Comparison of ENCODE assay signal across 18 cellular contexts in the genomic region with DNA sequence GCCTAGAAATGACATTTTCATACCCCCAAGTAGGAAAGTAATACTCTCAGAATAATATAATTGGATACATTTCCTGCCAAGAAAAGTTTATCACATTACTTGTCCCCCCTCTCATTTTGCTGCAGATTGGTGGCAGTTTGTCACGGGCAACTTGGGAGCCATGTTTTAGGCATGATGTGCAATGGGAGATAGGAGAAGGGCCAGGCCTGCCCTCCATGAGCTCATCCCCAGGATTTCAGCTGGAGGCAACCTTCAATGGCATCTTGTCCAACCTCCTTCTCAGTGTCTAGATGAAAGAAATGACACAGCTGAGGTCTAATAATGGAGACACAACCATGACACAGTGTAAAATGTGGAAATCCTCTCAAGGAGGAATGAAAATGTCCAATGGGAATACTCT. TPM values are rescaled to one million over a fixed set of nuclear protein-coding genes. Genes with fewer than 3 reads are reported as not detected.
DNase-seq lines count a peak whose midpoint lies in the region; ATAC-seq lines count a peak whose summit lies in the region.
"Had no signal": no experiment of that assay in that cellular context is flagged by ENCODE, and none has a peak within 500 bp of the region (broad histone marks: within the 10 kb centered on the region; RNA-seq: fewer than 3 reads in every experiment).

No MANE protein-coding gene starts in this region.

- H3K79me1 ChIP-seq in neuronal stem cell (ENCODE audit: low read depth, low read length), result no peaks in the 10 kb centered on the region

- H3K4me1 ChIP-seq in ACC112 (ENCODE audit: control insufficient read depth, insufficient read depth, low read length, unreplicated experiment), result peaks cover 7% of the 10 kb centered on the region
- peaks cover 20% of the 10 kb centered on the region for H3K4me1 ChIP-seq in adipocyte (ENCODE audit: control insufficient read depth, insufficient read depth, low read length)
- H3K4me1 ChIP-seq in neuronal stem cell (ENCODE audit: control insufficient read depth in 2 of 2, insufficient read depth in 1 of 2, low read depth in 1 of 2, low read length in 2 of 2), result peaks cover 2% of the 10 kb centered on the region in 2 donors

- H2BK15ac ChIP-seq in neuronal stem cell (ENCODE audit: low read length), result no peak overlapping the region

- no peaks in the 10 kb centered on the region for H3K79me2 ChIP-seq in ACC112 (ENCODE audit: control insufficient read depth, insufficient read depth, low read length, unreplicated experiment)

- no peaks in the 10 kb centered on the region for H3K27me3 ChIP-seq in ACC112 (ENCODE audit: insufficient read depth, low read length)
- no peaks in the 10 kb centered on the region for H3K27me3 ChIP-seq in adipocyte (replicated peaks; ENCODE audit: control insufficient read depth, insufficient read depth, low read length)
- no peaks in the 10 kb centered on the region for H3K27me3 ChIP-seq in neuronal stem cell (ENCODE audit: control insufficient read depth in 3 of 3, insufficient read depth in 3 of 3, low read depth in 1 of 3, low read length in 3 of 3)

- no CpG with 5 or more reads among the region's 1 CpG for WGBS in neuronal stem cell (ENCODE audit: extremely low coverage in 2 of 2, insufficient read length in 2 of 2, insufficient replicate concordance in 1 of 2), 2 donors

- H4K91ac ChIP-seq in neuronal stem cell (ENCODE audit: low read depth, low read length, poor library complexity), result no peak overlapping the region

- no peak overlapping the region for H3K27ac ChIP-seq in ACC112 (ENCODE audit: low read depth, low read length)
- H3K27ac ChIP-seq in neuronal stem cell (replicated peaks; ENCODE audit: low read length), result no peak overlapping the region

- H2BK12ac ChIP-seq in neuronal stem cell (ENCODE audit: low read length), result no peak overlapping the region

- intact Hi-C loops in left cardiac atrium (cut with DNase I), result no loop called here

- H2AFZ ChIP-seq in ACC112 (ENCODE audit: low read length, unreplicated experiment), result peak overlapping the region; percentile 64
- peak overlapping the region; percentile 59 for H2AFZ ChIP-seq in neuronal stem cell (ENCODE audit: low read length)
- H2AFZ ChIP-seq: GM23338 had no signal

- no peak for DNase-seq in adipocyte (ENCODE audit: low read depth)
- DNase-seq in left cardiac atrium, result no peak
- DNase-seq in neuronal stem cell (ENCODE audit: low spot score), result no peak
- no peak for DNase-seq in pons (ENCODE audit: low spot score)
- no peak for DNase-seq in HuH-7 (ENCODE audit: low spot score)
- DNase-seq in NOMO-1 treated with DMSO at 0.1 percent for 48 hours (lab: John Stamatoyannopoulos, UW; ENCODE audit: unreplicated experiment), result no peak
- DNase-seq: Calu3; CD4-positive, alpha-beta T cell; NCI-H1105; NCI-H1694 treated with DMSO at 0.1 percent for 48 hours; NCI-H2227 treated with DMSO at 0.1 percent for 48 hours; NCI-H510A treated with DMSO at 0.1 percent for 48 hours; NCI-H774; SIG-M5 had no signal

- no peak overlapping the region for H3K23ac ChIP-seq in neuronal stem cell (ENCODE audit: low read depth, low read length, poor library complexity)

- H2BK5ac ChIP-seq in neuronal stem cell (ENCODE audit: low read length), result no peak overlapping the region

- H3K4me3 ChIP-seq in ACC112 (ENCODE audit: low read depth, low read length) (no peak overlapping the region), adipocyte (ENCODE audit: low read length) (peak overlapping the region; percentile 68), neuronal stem cell (ENCODE audit: low read length in 2 of 2) (no peak overlapping the region)
- H3K4me3 ChIP-seq: GM23338 had no signal

- H2AK5ac ChIP-seq in neuronal stem cell (ENCODE audit: low read depth, low read length), result no peak overlapping the region

- no peak overlapping the region for H2BK120ac ChIP-seq in neuronal stem cell (ENCODE audit: low read depth, low read length)

- no peaks in the 10 kb centered on the region for H3K36me3 ChIP-seq in ACC112 (ENCODE audit: insufficient read depth, low read length)
- H3K36me3 ChIP-seq in adipocyte (ENCODE audit: control insufficient read depth, insufficient read depth, low read length, severe bottlenecking), result no peaks in the 10 kb centered on the region
- no peaks in the 10 kb centered on the region for H3K36me3 ChIP-seq in neuronal stem cell (replicated peaks in 1 of 2; ENCODE audit: control insufficient read depth in 2 of 2, insufficient read depth in 2 of 2, low read length in 2 of 2)

- no peak overlapping the region for H3K14ac ChIP-seq in neuronal stem cell (ENCODE audit: low read length)

- ATAC-seq in left cardiac atrium (peak; percentile 23 to 65), GM19455 (IDR thresholded peaks at IDR 0.05; ENCODE audit: unreplicated experiment) (no peak)
- ATAC-seq: GM23338, HCT116 had no signal

- H3K4me2 ChIP-seq in neuronal stem cell (ENCODE audit: insufficient read depth, low read length, poor library complexity, severe bottlenecking), result no peak overlapping the region
- H3K4me2 ChIP-seq: GM23338 had no signal

- H4K8ac ChIP-seq in neuronal stem cell (ENCODE audit: low read depth, low read length), result no peak overlapping the region

- H3K9me3 ChIP-seq in adipocyte (ENCODE audit: control insufficient read depth, low read length) (no peaks in the 10 kb centered on the region), neuronal stem cell (replicated peaks in 1 of 2; ENCODE audit: control insufficient read depth in 2 of 2, insufficient read depth in 1 of 2, low read depth in 1 of 2, low read length in 2 of 2) (no peaks in the 10 kb centered on the region)

- H3K9ac ChIP-seq in adipocyte (ENCODE audit: low read length), result no peak overlapping the region
- no peak overlapping the region for H3K9ac ChIP-seq in neuronal stem cell (ENCODE audit: low read depth, low read length, poor library complexity)

- no peak overlapping the region for H3K4ac ChIP-seq in neuronal stem cell (ENCODE audit: low read length)

- no peak overlapping the region for H3K18ac ChIP-seq in neuronal stem cell (ENCODE audit: low read length)

RNA-seq across cellular contexts. Expression of a gene that starts 11.4 kb away (rescaled TPM):
- 10 to 100 TPM; 21.2 to 31.1 TPM for total RNA-seq in left cardiac atrium
- 30.4 TPM for polyA plus RNA-seq in neuronal stem cell (2013, experiment 1 of 2)
- 34.5 TPM for polyA plus RNA-seq in neuronal stem cell (2013, experiment 2 of 2)
